Comparison of ENCODE assay signal across 11 cellular contexts in genomic region chr5:123099514-123100151, GRCh38. TPM values are rescaled to one million over a fixed set of nuclear protein-coding genes. Genes with fewer than 3 reads are reported as not detected.
DNase-seq lines count a peak whose midpoint lies in the region; ATAC-seq, FAIRE-seq and TF ChIP-seq lines count a peak whose summit lies in the region.
"Had no signal": no experiment of that assay in that cellular context is flagged by ENCODE, and none has a peak within 500 bp of the region (broad histone marks: within the 10 kb centered on the region; RNA-seq: fewer than 3 reads in every experiment).

No MANE protein-coding gene starts in this region.

- no peaks in the 10 kb centered on the region for H3K9me3 ChIP-seq in naive thymus-derived CD4-positive, alpha-beta T cell (ENCODE audit: control insufficient read depth in 2 of 3, low read length in 3 of 3)
- no peaks in the 10 kb centered on the region for H3K9me3 ChIP-seq in small intestine (ENCODE audit: control insufficient read depth, low read depth)

- H3K27ac ChIP-seq in VCaP (no peak overlapping the region), small intestine (ENCODE audit: low read depth in 1 of 2, low read length in 1 of 2) (no peak overlapping the region)
- H3K27ac ChIP-seq in naive thymus-derived CD4-positive, alpha-beta T cell (ENCODE audit: low read depth, low read length): no peak overlapping the region

- intact Hi-C loops in left ventricle myocardium superior (cut with micrococcal nuclease): no loop called here
- intact Hi-C loops in naive thymus-derived CD4-positive, alpha-beta T cell (cut with micrococcal nuclease): no loop called here

- H3K27me3 Mint-ChIP-seq in naive thymus-derived CD4-positive, alpha-beta T cell: peaks cover 59 to 75% (median 66%) of the 10 kb centered on the region in 5 donors

- H3K36me3 ChIP-seq in H7 (replicated peaks; ENCODE audit: control insufficient read depth, insufficient read depth, low read length): no peaks in the 10 kb centered on the region
- H3K36me3 ChIP-seq in naive thymus-derived CD4-positive, alpha-beta T cell (ENCODE audit: control insufficient read depth in 2 of 3, insufficient read depth in 3 of 3, low read length in 3 of 3): no peaks in the 10 kb centered on the region
- no peaks in the 10 kb centered on the region for H3K36me3 ChIP-seq in small intestine (ENCODE audit: control insufficient read depth in 2 of 2, insufficient read depth in 2 of 2, low read length in 2 of 2)

- no peak overlapping the region for H3K27ac Mint-ChIP-seq in naive thymus-derived CD4-positive, alpha-beta T cell
- H3K27ac Mint-ChIP-seq: activated naive CD4-positive, alpha-beta T cell treated with anti-CD3 and anti-CD28 coated beads, Interleukin-2, amount 50 U/mL, for 24 hours had no signal

- H3K27me3 ChIP-seq in H7 (ENCODE audit: control insufficient read depth, insufficient read depth, low read length) (peaks cover 75% of the 10 kb centered on the region), small intestine (ENCODE audit: control insufficient read depth in 2 of 2, insufficient read depth in 2 of 2, low read length in 2 of 2) (peaks cover 5 to 25% of the 10 kb centered on the region in 2 donors)
- H3K27me3 ChIP-seq in naive thymus-derived CD4-positive, alpha-beta T cell (ENCODE audit: control insufficient read depth in 2 of 2, insufficient read depth in 2 of 2, low read length in 2 of 2): peaks cover 0 to 8% of the 10 kb centered on the region in 2 donors

- CTCF ChIA-PET in naive thymus-derived CD4-positive, alpha-beta T cell (lab: Charles Lee): no interaction called here

- WGBS in small intestine, 3 donors: 4 to 22% (median 9%) methylated on average over 42 to 45 of the region's 45 CpGs

- H3K4me1 Mint-ChIP-seq in naive thymus-derived CD4-positive, alpha-beta T cell: peaks cover 3 to 7% (median 6%) of the 10 kb centered on the region in 7 donors

- H3K4me1 ChIP-seq in naive thymus-derived CD4-positive, alpha-beta T cell (ENCODE audit: control insufficient read depth in 2 of 2, insufficient read depth in 2 of 2, low read length in 2 of 2): no peaks in the 10 kb centered on the region
- H3K4me1 ChIP-seq in small intestine (ENCODE audit: control insufficient read depth in 2 of 2, insufficient read depth in 1 of 2, low read depth in 1 of 2, low read length in 1 of 2): no peaks in the 10 kb centered on the region

- FAIRE-seq in small intestine (lab: Jason Lieb, UNC): no peak

- peaks cover 0 to 4% (median 2%) of the 10 kb centered on the region in 5 donors for H3K36me3 Mint-ChIP-seq in naive thymus-derived CD4-positive, alpha-beta T cell
- H3K36me3 Mint-ChIP-seq: activated naive CD4-positive, alpha-beta T cell treated with anti-CD3 and anti-CD28 coated beads, Interleukin-2, amount 50 U/mL, for 24 hours had no signal

- H3K4me3 ChIP-seq in H7 (ENCODE audit: insufficient read depth, low read depth, low read length): peak overlapping the region; percentile 36
- H3K4me3 ChIP-seq in retinal pigment epithelial cell (ENCODE audit: low read length): peak overlapping the region; percentile 39
- H3K4me3 ChIP-seq in naive thymus-derived CD4-positive, alpha-beta T cell (ENCODE audit: low read length): no peak overlapping the region
- no peak overlapping the region for H3K4me3 ChIP-seq in small intestine (ENCODE audit: low read depth in 1 of 2, low read length in 2 of 2)

- DNase-seq in H7 (peak; percentile 84), left ventricle myocardium superior (peak; percentile 43), retinal pigment epithelial cell (ENCODE audit: low read depth) (no peak), GF-D8 (lab: John Stamatoyannopoulos, UW) (no peak), small intestine (no peak)
- DNase-seq in naive thymus-derived CD4-positive, alpha-beta T cell: no peak
- DNase-seq: naive B cell had no signal

- POLR2A ChIA-PET in naive thymus-derived CD4-positive, alpha-beta T cell (lab: Charles Lee): no interaction called here

- H3K4me3 Mint-ChIP-seq in naive thymus-derived CD4-positive, alpha-beta T cell: no peak overlapping the region
- H3K4me3 Mint-ChIP-seq: activated naive CD4-positive, alpha-beta T cell treated with anti-CD3 and anti-CD28 coated beads, Interleukin-2, amount 50 U/mL, for 24 hours had no signal

- peak; percentile 69 for ATAC-seq in left ventricle myocardium superior
- ATAC-seq in naive thymus-derived CD4-positive, alpha-beta T cell: no peak
- no peak for ATAC-seq in GM21447 (IDR thresholded peaks at IDR 0.05; ENCODE audit: unreplicated experiment)

- H3K9me3 Mint-ChIP-seq in naive thymus-derived CD4-positive, alpha-beta T cell: peaks cover 0 to 4% (median 0%) of the 10 kb centered on the region in 11 donors
- H3K9me3 Mint-ChIP-seq: activated naive CD4-positive, alpha-beta T cell treated with anti-CD3 and anti-CD28 coated beads, Interleukin-2, amount 50 U/mL, for 24 hours had no signal

- TF ChIP-seq CTCF in VCaP (conservative IDR thresholded peaks at IDR 0.05) (peak; percentile 63), retinal pigment epithelial cell (conservative IDR thresholded peaks at IDR 0.05; ENCODE audit: low read depth, low read length) (peak; percentile 6)

RNA-seq across cellular contexts. Expression of gene PRDM6, which starts 10.6 kb away (rescaled TPM):
- total RNA-seq in H7 (2014; rRNA removed; shearing (Covaris generic)): 0.21 TPM in 1 of 2 replicates, not detected in the other
- 0.27 TPM for total RNA-seq in left ventricle myocardium superior
- total RNA-seq in naive thymus-derived CD4-positive, alpha-beta T cell: not detected
- polyA plus RNA-seq in naive thymus-derived CD4-positive, alpha-beta T cell: not detected
- under 1 TPM in 2 of 3 donors, not detected in 1; 0.34 to 0.54 TPM for polyA plus RNA-seq in small intestine
- total RNA-seq: RPMI7951 had no signal

Comparison
In these comparisons a context has a peak if more than half of its experiments do, and no peak if none do; other contexts are left out.
1. DNase-seq: peak in H7 (single experiment) and left ventricle myocardium superior (single experiment); none in retinal pigment epithelial cell (single experiment), GF-D8 (single experiment), naive thymus-derived CD4-positive, alpha-beta T cell (0 of 9) and small intestine (single experiment).
2. H3K4me3 ChIP-seq: peak in H7 (single experiment) and retinal pigment epithelial cell (single experiment); none in naive thymus-derived CD4-positive, alpha-beta T cell (single experiment) and small intestine (0 of 2).